22 cellular contexts compared by ENCODE assay signal in the genomic region with DNA sequence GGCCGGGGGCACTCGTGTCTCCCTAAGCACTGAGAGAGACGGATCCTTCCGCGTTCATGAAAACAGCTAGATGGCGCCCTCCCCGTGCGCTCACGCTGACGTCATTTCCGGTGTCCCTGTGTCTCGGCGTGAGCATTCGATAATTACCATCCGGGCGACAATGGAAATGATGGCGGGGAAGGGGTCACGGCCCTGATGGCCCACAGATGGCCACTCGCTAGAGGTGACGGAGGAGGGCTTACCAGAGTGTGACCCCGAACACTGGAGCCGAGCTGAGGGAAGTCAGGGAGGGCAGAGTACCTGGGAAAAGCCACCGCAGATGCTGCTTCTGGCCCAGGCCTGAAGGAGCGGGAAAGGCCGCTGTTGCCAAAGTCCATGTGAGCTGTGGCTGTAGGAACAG.
DNase-seq lines count a peak whose midpoint lies in the region; ATAC-seq and TF ChIP-seq lines count a peak whose summit lies in the region.
"Had no signal": no experiment of that assay in that cellular context is flagged by ENCODE, and none has a peak within 500 bp of the region (broad histone marks: within the 10 kb centered on the region; RNA-seq: fewer than 3 reads in every experiment).

No MANE protein-coding gene starts in this region.

- no peaks in the 10 kb centered on the region for H3K79me2 ChIP-seq in mesendoderm (ENCODE audit: control insufficient read depth, insufficient read depth, low read length)

- WGBS in mesendoderm (ENCODE audit: extremely low coverage, insufficient coverage, low lambda C conversion rate) = no CpG with 5 or more reads among the region's 25 CpGs

- no peak overlapping the region for H3K23ac ChIP-seq in mesendoderm (ENCODE audit: low read length)

- H3K4me2 ChIP-seq in mesendoderm (ENCODE audit: low read length) = no peak overlapping the region

- DNase-seq in Daoy (ENCODE audit: low read depth) (peak; percentile 69), RPMI8226 (peak; percentile 51), mesendoderm (peak; percentile 75), kidney tubule cell (ENCODE audit: low spot score) (no peak)
- DNase-seq: activated CD4-positive, alpha-beta T cell treated with anti-CD3 and anti-CD28 coated beads for 36 hours; activated gamma-delta T cell; activated T-cell treated with anti-CD3 and anti-CD28 coated beads, Interleukin-2, amount 50 U/mL, for 1 hour; CD4-positive, alpha-beta T cell; GDM1; heart left ventricle; NCI-H1105 treated with DMSO at 0.1 percent for 48 hours; NCI-H2029 treated with DMSO at 0.1 percent for 48 hours; NCI-H226; occipital lobe; Right ventricle myocardium superior; stimulated activated CD4-positive, alpha-beta T cell treated with anti-CD3 and anti-CD28 coated beads, Interleukin-4, amount 100 ng/mL, for 1 hour had no signal

- no peaks in the 10 kb centered on the region for H3K27me3 ChIP-seq in mesendoderm (ENCODE audit: insufficient read depth, low read length, poor library complexity)

- H3K4me1 ChIP-seq in mesendoderm (ENCODE audit: control insufficient read depth, low read depth, low read length) = no peaks in the 10 kb centered on the region
- H3K4me1 ChIP-seq: heart left ventricle, suprapubic skin had no signal

- no peak overlapping the region for H3K4me3 ChIP-seq in mesendoderm (ENCODE audit: low read length)
- H3K4me3 ChIP-seq: heart left ventricle, suprapubic skin had no signal

- H3K9ac ChIP-seq in mesendoderm (ENCODE audit: low read length) = no peak overlapping the region

- H4K5ac ChIP-seq in mesendoderm (ENCODE audit: low read length) = no peak overlapping the region

- H3K36me3 ChIP-seq in mesendoderm (ENCODE audit: control insufficient read depth, insufficient read depth, low read length) = no peaks in the 10 kb centered on the region
- H3K36me3 ChIP-seq: heart left ventricle, suprapubic skin had no signal

- H3K18ac ChIP-seq in mesendoderm (ENCODE audit: low read length) = no peak overlapping the region

- H3K79me1 ChIP-seq in mesendoderm (ENCODE audit: low read length) = no peaks in the 10 kb centered on the region

- peak overlapping the region; percentile 53 for H3K56ac ChIP-seq in mesendoderm (ENCODE audit: low read length)

- no peak overlapping the region for H3K4ac ChIP-seq in mesendoderm (ENCODE audit: low read depth, low read length)

- H2BK5ac ChIP-seq in mesendoderm (ENCODE audit: low read length) = no peak overlapping the region

- no peak for ATAC-seq in HG03342 (IDR thresholded peaks at IDR 0.05; ENCODE audit: unreplicated experiment)
- ATAC-seq in HG02678 (IDR thresholded peaks at IDR 0.05; ENCODE audit: unreplicated experiment) = no peak
- ATAC-seq: activated CD4-positive, alpha-beta T cell treated with anti-CD3 and anti-CD28 coated beads for 36 hours; heart left ventricle; left lobe of liver; stimulated activated memory B cell treated with anti-CD40 and anti-IgM and Interleukin-4, amounts not matched to agents 10 μg/mL and 1 μg/mL and 100 μg/mL, for 72 hours had no signal

- H2BK15ac ChIP-seq in mesendoderm (replicated peaks; ENCODE audit: low read depth) = no peak overlapping the region

- no peak overlapping the region for H2BK120ac ChIP-seq in mesendoderm (ENCODE audit: low read depth, low read length)

- no peak overlapping the region for H2AK5ac ChIP-seq in mesendoderm (ENCODE audit: low read length)

- H3K27ac ChIP-seq in 22Rv1 = no peak overlapping the region
- H3K27ac ChIP-seq in mesendoderm (ENCODE audit: low read depth, low read length) = no peak overlapping the region
- H3K27ac ChIP-seq: heart left ventricle, suprapubic skin had no signal

- TF ChIP-seq CTCF in 22Rv1 (IDR thresholded peaks at IDR 0.05) = peak; percentile 60

- no peak overlapping the region for H4K8ac ChIP-seq in mesendoderm (ENCODE audit: low read depth, low read length)
